Comparison of ENCODE assay signal across 18 cellular contexts in genomic region chr11:34978236-34979191, GRCh38.
DNase-seq lines count a peak whose midpoint lies in the region; ATAC-seq and TF ChIP-seq lines count a peak whose summit lies in the region.
"Had no signal": no experiment of that assay in that cellular context is flagged by ENCODE, and none has a peak within 500 bp of the region (broad histone marks: within the 10 kb centered on the region; RNA-seq: fewer than 3 reads in every experiment).

No MANE protein-coding gene starts in this region.

- peak; percentile 52; the same call in 1 of the 2 replicates for ATAC-seq in Panc1
- ATAC-seq in HG02981 (IDR thresholded peaks at IDR 0.05; ENCODE audit: unreplicated experiment) = no peak
- ATAC-seq in stimulated activated memory B cell treated with anti-CD40 and anti-IgM and Interleukin-4, amounts not matched to agents 10 μg/mL and 1 μg/mL and 100 μg/mL, for 72 hours = no peak
- ATAC-seq: activated T-cell treated with anti-CD3 and anti-CD28 coated beads, Interleukin-2, amount 50 U/mL, for 72 hours; K562; natural killer cell; sciatic nerve had no signal

- in situ Hi-C loops in Panc1 (cut with HindIII; ENCODE audit: low pct_unique_long_range_greater_than_20kb, low sequenced_read_pairs) = loop anchor here (5.0 kb wide), 1 partner anchor 51 kb away; no protein-coding TSS in a partner anchor

- no peak for TF ChIP-seq CTCF in Panc1 (IDR thresholded peaks at IDR 0.05)
- TF ChIP-seq CTCF in osteocyte (IDR thresholded peaks at IDR 0.05) = no peak

- H3K36me3 ChIP-seq in Panc1 (ENCODE audit: control insufficient read depth, insufficient read depth, low read length) = peaks cover 5% of the 10 kb centered on the region

- no peaks in the 10 kb centered on the region for H3K27me3 Mint-ChIP-seq in osteocyte (ENCODE audit: unreplicated experiment)
- no peaks in the 10 kb centered on the region for H3K27me3 Mint-ChIP-seq in stimulated activated memory B cell treated with anti-CD40 and anti-IgM and Interleukin-4, amounts not matched to agents 10 μg/mL and 1 μg/mL and 100 μg/mL, for 72 hours
- H3K27me3 Mint-ChIP-seq: activated CD4-positive, alpha-beta T cell treated with anti-CD3 and anti-CD28 coated beads, Interleukin-2, amount 10 ng/mL, durations not matched to agents 24 days and 14 days; stimulated activated naive CD8-positive, alpha-beta T cell treated with anti-CD3 and anti-CD28 coated beads, Interleukin-15, Interleukin-2, amounts not matched to agents 100 ng/mL and 50 ng/mL, for 24 hours had no signal

- H3K4me1 ChIP-seq in Panc1 (ENCODE audit: control insufficient read depth, insufficient read depth, low read length) = peaks cover 46% of the 10 kb centered on the region
- H3K4me1 ChIP-seq: Peyer's patch had no signal

- H3K9me3 Mint-ChIP-seq in osteocyte (ENCODE audit: unreplicated experiment) = no peaks in the 10 kb centered on the region
- H3K9me3 Mint-ChIP-seq in stimulated activated memory B cell treated with anti-CD40 and anti-IgM and Interleukin-4, amounts not matched to agents 10 μg/mL and 1 μg/mL and 100 μg/mL, for 72 hours = peaks cover 2% of the 10 kb centered on the region
- H3K9me3 Mint-ChIP-seq: natural killer cell; stimulated activated naive CD8-positive, alpha-beta T cell treated with anti-CD3 and anti-CD28 coated beads, Interleukin-15, Interleukin-2, amounts not matched to agents 100 ng/mL and 50 ng/mL, for 24 hours had no signal

- peaks cover 9% of the 10 kb centered on the region; the same call in 1 of the 2 replicates for H3K9me3 ChIP-seq in Panc1 (ENCODE audit: control insufficient read depth, insufficient read depth, low read depth, low read length)
- H3K9me3 ChIP-seq: Peyer's patch had no signal

- no peak overlapping the region for H3K4me3 ChIP-seq in Panc1 (ENCODE audit: low read depth in 2 of 2, low read length in 2 of 2)
- H3K4me3 ChIP-seq: K562, Peyer's patch had no signal

- DNase-seq in ELR (ENCODE audit: low read depth) (peak; percentile 31), Panc1 (ENCODE audit: low read depth, low spot score) (no peak), epidermal melanocyte (ENCODE audit: insufficient read length, low spot score) (peak; percentile 30), osteocyte (ENCODE audit: extremely low spot score, unreplicated experiment) (no peak)
- DNase-seq in effector CD8-positive, alpha-beta T cell (lab: John Stamatoyannopoulos, UW) = no peak
- DNase-seq in activated naive CD4-positive, alpha-beta T cell treated with anti-CD3 and anti-CD28 coated beads, Interleukin-2, amount 50 U/mL, for 16 hours = no peak
- DNase-seq: activated CD4-positive, alpha-beta T cell treated with anti-CD3 and anti-CD28 coated beads, Interleukin-2, amount 10 ng/mL, durations not matched to agents 24 days and 14 days; activated T-cell treated with anti-CD3 and anti-CD28 coated beads, Interleukin-2, amount 50 U/mL, for 72 hours; anterior cingulate cortex; effector CD4-positive, alpha-beta T cell; natural killer cell; NCI-H1436 treated with DMSO at 0.1 percent for 48 hours; Peyer's patch had no signal

- H3K27me3 ChIP-seq in Panc1 (ENCODE audit: control insufficient read depth, insufficient read depth, low read length) = no peaks in the 10 kb centered on the region
- H3K27me3 ChIP-seq: Peyer's patch had no signal

- peaks cover 42% of the 10 kb centered on the region for H3K4me1 Mint-ChIP-seq in osteocyte (ENCODE audit: unreplicated experiment)
- peaks cover 6% of the 10 kb centered on the region for H3K4me1 Mint-ChIP-seq in stimulated activated memory B cell treated with anti-CD40 and anti-IgM and Interleukin-4, amounts not matched to agents 10 μg/mL and 1 μg/mL and 100 μg/mL, for 72 hours

- BruUV-seq in Panc1 (replicated peaks; lab: Mats Ljungman, UMichigan) = no TSS peak

- CTCF ChIA-PET in Panc1 (lab: Charles Lee) = no interaction called here

- intact Hi-C loops in Panc1 (cut with micrococcal nuclease; ENCODE audit: unreplicated experiment) = no loop called here

- peaks cover 35% of the 10 kb centered on the region for H3K36me3 Mint-ChIP-seq in osteocyte (ENCODE audit: unreplicated experiment)
- H3K36me3 Mint-ChIP-seq in stimulated activated memory B cell treated with anti-CD40 and anti-IgM and Interleukin-4, amounts not matched to agents 10 μg/mL and 1 μg/mL and 100 μg/mL, for 72 hours = peaks cover 67% of the 10 kb centered on the region

- POLR2A ChIA-PET in Panc1 (lab: Charles Lee) = interaction anchor here (1.4 kb wide), 1 partner anchor 164 kb away, joined by 9 read pairs; no protein-coding TSS in a partner anchor

- no peak overlapping the region for H3K4me3 Mint-ChIP-seq in osteocyte (ENCODE audit: unreplicated experiment)
- no peak overlapping the region for H3K4me3 Mint-ChIP-seq in stimulated activated memory B cell treated with anti-CD40 and anti-IgM and Interleukin-4, amounts not matched to agents 10 μg/mL and 1 μg/mL and 100 μg/mL, for 72 hours
- H3K4me3 Mint-ChIP-seq: activated CD4-positive, alpha-beta T cell treated with anti-CD3 and anti-CD28 coated beads, Interleukin-2, amount 10 ng/mL, durations not matched to agents 24 days and 14 days; activated T-cell treated with anti-CD3 and anti-CD28 coated beads, Interleukin-2, amount 50 U/mL, for 72 hours; natural killer cell; stimulated activated naive CD8-positive, alpha-beta T cell treated with anti-CD3 and anti-CD28 coated beads, Interleukin-15, Interleukin-2, amounts not matched to agents 100 ng/mL and 50 ng/mL, for 24 hours had no signal

- H3K27ac Mint-ChIP-seq in osteocyte (ENCODE audit: unreplicated experiment) = peak overlapping the region; percentile 79
- no peak overlapping the region for H3K27ac Mint-ChIP-seq in stimulated activated memory B cell treated with anti-CD40 and anti-IgM and Interleukin-4, amounts not matched to agents 10 μg/mL and 1 μg/mL and 100 μg/mL, for 72 hours
- H3K27ac Mint-ChIP-seq: activated CD4-positive, alpha-beta T cell treated with anti-CD3 and anti-CD28 coated beads, Interleukin-2, amount 10 ng/mL, durations not matched to agents 24 days and 14 days; activated T-cell treated with anti-CD3 and anti-CD28 coated beads, Interleukin-2, amount 50 U/mL, for 72 hours; natural killer cell; stimulated activated naive CD8-positive, alpha-beta T cell treated with anti-CD3 and anti-CD28 coated beads, Interleukin-15, Interleukin-2, amounts not matched to agents 100 ng/mL and 50 ng/mL, for 24 hours had no signal

- peak overlapping the region; percentile 100 for H3K27ac ChIP-seq in Panc1 (ENCODE audit: low read length)
- H3K27ac ChIP-seq: Peyer's patch had no signal

Comparison
In these comparisons a context has a peak if more than half of its experiments do, and no peak if none do; other contexts are left out.
1. DNase-seq: peak in ELR (single experiment) and epidermal melanocyte (single experiment); none in Panc1 (single experiment), osteocyte (single experiment), effector CD8-positive, alpha-beta T cell (single experiment) and activated naive CD4-positive, alpha-beta T cell treated with anti-CD3 and anti-CD28 coated beads, Interleukin-2, amount 50 U/mL, for 16 hours (single experiment).